In genomic region chr14:51239813-51240803, GRCh38 we compare ENCODE assay signal across 8 cellular contexts. TPM values are rescaled to one million over a fixed set of nuclear protein-coding genes. Genes with fewer than 3 reads are reported as not detected.
DNase-seq lines count a peak whose midpoint lies in the region; ATAC-seq and TF ChIP-seq lines count a peak whose summit lies in the region.

Gene TMX1, plus strand, starts transcription at chr14:51240247. Its CDS starts 46 bp downstream, at chr14:51240293.

- H2AFZ ChIP-seq in hepatocyte: peak within 1 kb of the TSS; percentile 90

- DNase-seq in NCI-H2029 treated with DMSO at 0.1 percent for 48 hours (lab: John Stamatoyannopoulos, UW) (peak; percentile 99), T-helper 9 cell (peak; percentile 73), astrocyte of the hippocampus (ENCODE audit: low read depth, low spot score) (peak; percentile 99), hepatocyte (ENCODE audit: low spot score) (peak; percentile 99), renal cortical epithelial cell (ENCODE audit: low read depth) (peak; percentile 98), aorta (peak; percentile 97 to 98)

- H3K36me3 ChIP-seq in hepatocyte (replicated peaks; ENCODE audit: insufficient read depth, low read depth): no peaks in the 10 kb centered on the region
- H3K36me3 ChIP-seq in aorta (ENCODE audit: control insufficient read depth in 1 of 2, insufficient read depth in 2 of 2, low read length in 1 of 2): no peaks in the 10 kb centered on the region

- peak within 1 kb of the TSS; percentile 81 for H3K4me2 ChIP-seq in hepatocyte

- H3K4me1 ChIP-seq in hepatocyte (ENCODE audit: insufficient read depth) (peaks cover 6% of the 10 kb centered on the region), aorta (ENCODE audit: control insufficient read depth in 1 of 2, insufficient read depth in 2 of 2, low read length in 2 of 2) (no peaks in the 10 kb centered on the region)

- intact Hi-C loops in aorta (cut with DNase I): no loop called here

- H3K9me3 ChIP-seq in hepatocyte (ENCODE audit: low read depth) (no peaks in the 10 kb centered on the region), aorta (ENCODE audit: control insufficient read depth, low read length) (no peaks in the 10 kb centered on the region)

- H3K4me3 ChIP-seq in hepatocyte: peak within 1 kb of the TSS; percentile 82
- peak within 1 kb of the TSS; percentile 86 to 96 for H3K4me3 ChIP-seq in aorta (ENCODE audit: low read length in 2 of 2)

- no peaks in the 10 kb centered on the region for H3K9me2 ChIP-seq in hepatocyte (replicated peaks; ENCODE audit: insufficient read depth)

- no peaks in the 10 kb centered on the region for H3K27me3 ChIP-seq in hepatocyte
- no peaks in the 10 kb centered on the region for H3K27me3 ChIP-seq in aorta (ENCODE audit: control insufficient read depth in 1 of 2, insufficient read depth in 2 of 2, low read length in 1 of 2)

- H3K27ac ChIP-seq in hepatocyte (peak within 1 kb of the TSS; percentile 77), aorta (ENCODE audit: low read depth in 1 of 2, low read length in 2 of 2) (peak within 1 kb of the TSS in 1 of 2 donors; percentile 49)

- no peaks in the 10 kb centered on the region for H4K20me1 ChIP-seq in hepatocyte (ENCODE audit: insufficient read depth, poor library complexity, severe bottlenecking)

- ATAC-seq in GM18511 (IDR thresholded peaks at IDR 0.05; ENCODE audit: unreplicated experiment): peak; percentile 87
- ATAC-seq in HG03025 (IDR thresholded peaks at IDR 0.05; ENCODE audit: low FRiP score, unreplicated experiment): peak; percentile 87
- peak; percentile 99 for ATAC-seq in aorta (ENCODE audit: low FRiP score)

- H3K79me2 ChIP-seq in hepatocyte: peaks cover 50% of the 10 kb centered on the region

- WGBS in hepatocyte (ENCODE audit: low lambda C conversion rate, missing lambda C conversion rate): 2% methylated on average over 65 of the region's 65 CpGs
- 1% methylated on average over 65 of the region's 65 CpGs for WGBS in aorta, 2 donors

- TF ChIP-seq CTCF in hepatocyte (IDR thresholded peaks at IDR 0.05; ENCODE audit: poor library complexity): peak; percentile 13

RNA-seq across cellular contexts. Expression of gene TMX1, which starts in this region (rescaled TPM):
- total RNA-seq in hepatocyte: 48.6 and 57.6 TPM in 2 replicates
- 34.0 and 39.9 TPM in 2 replicates for polyA plus RNA-seq in hepatocyte
- 86.4 and 114 TPM in 2 replicates for total RNA-seq in renal cortical epithelial cell
- total RNA-seq in aorta: 10 to 100 TPM; 24.3 to 26.9 TPM
- 10 to 100 TPM in 1 of 2 donors, 1 to 10 TPM in 1; 8.8 to 14.6 TPM for polyA plus RNA-seq in aorta
